1 cellular context compared by ENCODE assay signal in genomic region chr6:161024364-161024920, GRCh38.
TF ChIP-seq lines count a peak whose summit lies in the region.

No MANE protein-coding gene starts in this region.

TF ChIP-seq in HepG2, 621 proteins besides CTCF, POLR2A, EP300 and RAD21 (continued from another document):
- TF ChIP-seq MAFF (IDR thresholded peaks at IDR 0.05; ENCODE audit: low read depth, low read length) (0 out of 2 replicates have a peak, but pooled peaks have one; percentile 28), MAFK (conservative IDR thresholded peaks at IDR 0.05 in 1 of 2, IDR thresholded peaks at IDR 0.05 in 1 of 2; ENCODE audit: low read length in 2 of 2) (peak; percentile 32 to 50)
